Comparison of ENCODE assay signal across 1 cellular context in genomic region chr19:44752816-44753618, GRCh38.
TF ChIP-seq lines count a peak whose summit lies in the region.

No MANE protein-coding gene starts in this region.

TF ChIP-seq in K562, 482 proteins besides CTCF, POLR2A, EP300 and RAD21 (continued from another document and continues in another):
- no peak for TF ChIP-seq MCM2 (IDR thresholded peaks at IDR 0.05; ENCODE audit: low read depth)
- TF ChIP-seq EHMT2 (IDR thresholded peaks at IDR 0.05), result no peak
- no peak for TF ChIP-seq SAFB (IDR thresholded peaks at IDR 0.05; ENCODE audit: borderline replicate concordance, low read depth, low read length)
- TF ChIP-seq, protein P1, sequence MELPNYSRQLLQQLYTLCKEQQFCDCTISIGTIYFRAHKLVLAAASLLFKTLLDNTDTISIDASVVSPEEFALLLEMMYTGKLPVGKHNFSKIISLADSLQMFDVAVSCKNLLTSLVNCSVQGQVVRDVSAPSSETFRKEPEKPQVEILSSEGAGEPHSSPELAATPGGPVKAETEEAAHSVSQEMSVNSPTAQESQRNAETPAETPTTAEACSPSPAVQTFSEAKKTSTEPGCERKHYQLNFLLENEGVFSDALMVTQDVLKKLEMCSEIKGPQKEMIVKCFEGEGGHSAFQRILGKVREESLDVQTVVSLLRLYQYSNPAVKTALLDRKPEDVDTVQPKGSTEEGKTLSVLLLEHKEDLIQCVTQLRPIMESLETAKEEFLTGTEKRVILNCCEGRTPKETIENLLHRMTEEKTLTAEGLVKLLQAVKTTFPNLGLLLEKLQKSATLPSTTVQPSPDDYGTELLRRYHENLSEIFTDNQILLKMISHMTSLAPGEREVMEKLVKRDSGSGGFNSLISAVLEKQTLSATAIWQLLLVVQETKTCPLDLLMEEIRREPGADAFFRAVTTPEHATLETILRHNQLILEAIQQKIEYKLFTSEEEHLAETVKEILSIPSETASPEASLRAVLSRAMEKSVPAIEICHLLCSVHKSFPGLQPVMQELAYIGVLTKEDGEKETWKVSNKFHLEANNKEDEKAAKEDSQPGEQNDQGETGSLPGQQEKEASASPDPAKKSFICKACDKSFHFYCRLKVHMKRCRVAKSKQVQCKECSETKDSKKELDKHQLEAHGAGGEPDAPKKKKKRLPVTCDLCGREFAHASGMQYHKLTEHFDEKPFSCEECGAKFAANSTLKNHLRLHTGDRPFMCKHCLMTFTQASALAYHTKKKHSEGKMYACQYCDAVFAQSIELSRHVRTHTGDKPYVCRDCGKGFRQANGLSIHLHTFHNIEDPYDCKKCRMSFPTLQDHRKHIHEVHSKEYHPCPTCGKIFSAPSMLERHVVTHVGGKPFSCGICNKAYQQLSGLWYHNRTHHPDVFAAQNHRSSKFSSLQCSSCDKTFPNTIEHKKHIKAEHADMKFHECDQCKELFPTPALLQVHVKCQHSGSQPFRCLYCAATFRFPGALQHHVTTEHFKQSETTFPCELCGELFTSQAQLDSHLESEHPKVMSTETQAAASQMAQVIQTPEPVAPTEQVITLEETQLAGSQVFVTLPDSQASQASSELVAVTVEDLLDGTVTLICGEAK (IDR thresholded peaks at IDR 0.05), result peak; percentile 81
- TF ChIP-seq, protein P1 (CRISPR knock-in tag; IDR thresholded peaks at IDR 0.05), result no peak
- peak; percentile 96 for TF ChIP-seq ARID1B (IDR thresholded peaks at IDR 0.05)
- peak; percentile 59 for TF ChIP-seq SPI1 (IDR thresholded peaks at IDR 0.05; ENCODE audit: borderline replicate concordance, low read depth, low read length)
- TF ChIP-seq ZNF778 (CRISPR knock-in tag; IDR thresholded peaks at IDR 0.05), result no peak
- TF ChIP-seq ZNF184 (CRISPR knock-in tag; IDR thresholded peaks at IDR 0.05), result no peak
- TF ChIP-seq MCM5 (IDR thresholded peaks at IDR 0.05; ENCODE audit: low read depth), result no peak
- no peak for TF ChIP-seq SRSF1 (IDR thresholded peaks at IDR 0.05; ENCODE audit: low read depth, low read length)
- TF ChIP-seq, protein P2, sequence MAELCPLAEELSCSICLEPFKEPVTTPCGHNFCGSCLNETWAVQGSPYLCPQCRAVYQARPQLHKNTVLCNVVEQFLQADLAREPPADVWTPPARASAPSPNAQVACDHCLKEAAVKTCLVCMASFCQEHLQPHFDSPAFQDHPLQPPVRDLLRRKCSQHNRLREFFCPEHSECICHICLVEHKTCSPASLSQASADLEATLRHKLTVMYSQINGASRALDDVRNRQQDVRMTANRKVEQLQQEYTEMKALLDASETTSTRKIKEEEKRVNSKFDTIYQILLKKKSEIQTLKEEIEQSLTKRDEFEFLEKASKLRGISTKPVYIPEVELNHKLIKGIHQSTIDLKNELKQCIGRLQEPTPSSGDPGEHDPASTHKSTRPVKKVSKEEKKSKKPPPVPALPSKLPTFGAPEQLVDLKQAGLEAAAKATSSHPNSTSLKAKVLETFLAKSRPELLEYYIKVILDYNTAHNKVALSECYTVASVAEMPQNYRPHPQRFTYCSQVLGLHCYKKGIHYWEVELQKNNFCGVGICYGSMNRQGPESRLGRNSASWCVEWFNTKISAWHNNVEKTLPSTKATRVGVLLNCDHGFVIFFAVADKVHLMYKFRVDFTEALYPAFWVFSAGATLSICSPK (IDR thresholded peaks at IDR 0.05; ENCODE audit: borderline replicate concordance), result no peak
- no peak for TF ChIP-seq CREBBP (IDR thresholded peaks at IDR 0.05; ENCODE audit: low read depth, low read length)
- TF ChIP-seq MYBL2 (IDR thresholded peaks at IDR 0.05; ENCODE audit: low read depth), result no peak
- no peak for TF ChIP-seq MYBL2 (CRISPR knock-in tag; IDR thresholded peaks at IDR 0.05; ENCODE audit: borderline replicate concordance)
- peak in 1 of 2 experiments; percentile 72; a peak in 1 of 4 replicates for TF ChIP-seq NONO (IDR thresholded peaks at IDR 0.05; ENCODE audit: low read depth in 2 of 2, low read length in 1 of 2)
- peak; percentile 82; the same call in 1 of the 2 replicates for TF ChIP-seq ZNF197 (CRISPR knock-in tag; IDR thresholded peaks at IDR 0.05; ENCODE audit: low read depth)
- TF ChIP-seq ZNF24 (IDR thresholded peaks at IDR 0.05), result 0 out of 2 replicates have a peak, but pooled peaks have one; percentile 25
- TF ChIP-seq PYGO2 (tag; IDR thresholded peaks at IDR 0.05), result no peak
- no peak for TF ChIP-seq FOXP4 (CRISPR knock-in tag; IDR thresholded peaks at IDR 0.05; ENCODE audit: borderline replicate concordance)
- TF ChIP-seq EWSR1 (IDR thresholded peaks at IDR 0.05; ENCODE audit: borderline replicate concordance, low read depth, partially characterized antibody), result no peak
- TF ChIP-seq GTF2F1 (IDR thresholded peaks at IDR 0.05; ENCODE audit: low read depth, low read length), result no peak
- TF ChIP-seq, protein P3, sequence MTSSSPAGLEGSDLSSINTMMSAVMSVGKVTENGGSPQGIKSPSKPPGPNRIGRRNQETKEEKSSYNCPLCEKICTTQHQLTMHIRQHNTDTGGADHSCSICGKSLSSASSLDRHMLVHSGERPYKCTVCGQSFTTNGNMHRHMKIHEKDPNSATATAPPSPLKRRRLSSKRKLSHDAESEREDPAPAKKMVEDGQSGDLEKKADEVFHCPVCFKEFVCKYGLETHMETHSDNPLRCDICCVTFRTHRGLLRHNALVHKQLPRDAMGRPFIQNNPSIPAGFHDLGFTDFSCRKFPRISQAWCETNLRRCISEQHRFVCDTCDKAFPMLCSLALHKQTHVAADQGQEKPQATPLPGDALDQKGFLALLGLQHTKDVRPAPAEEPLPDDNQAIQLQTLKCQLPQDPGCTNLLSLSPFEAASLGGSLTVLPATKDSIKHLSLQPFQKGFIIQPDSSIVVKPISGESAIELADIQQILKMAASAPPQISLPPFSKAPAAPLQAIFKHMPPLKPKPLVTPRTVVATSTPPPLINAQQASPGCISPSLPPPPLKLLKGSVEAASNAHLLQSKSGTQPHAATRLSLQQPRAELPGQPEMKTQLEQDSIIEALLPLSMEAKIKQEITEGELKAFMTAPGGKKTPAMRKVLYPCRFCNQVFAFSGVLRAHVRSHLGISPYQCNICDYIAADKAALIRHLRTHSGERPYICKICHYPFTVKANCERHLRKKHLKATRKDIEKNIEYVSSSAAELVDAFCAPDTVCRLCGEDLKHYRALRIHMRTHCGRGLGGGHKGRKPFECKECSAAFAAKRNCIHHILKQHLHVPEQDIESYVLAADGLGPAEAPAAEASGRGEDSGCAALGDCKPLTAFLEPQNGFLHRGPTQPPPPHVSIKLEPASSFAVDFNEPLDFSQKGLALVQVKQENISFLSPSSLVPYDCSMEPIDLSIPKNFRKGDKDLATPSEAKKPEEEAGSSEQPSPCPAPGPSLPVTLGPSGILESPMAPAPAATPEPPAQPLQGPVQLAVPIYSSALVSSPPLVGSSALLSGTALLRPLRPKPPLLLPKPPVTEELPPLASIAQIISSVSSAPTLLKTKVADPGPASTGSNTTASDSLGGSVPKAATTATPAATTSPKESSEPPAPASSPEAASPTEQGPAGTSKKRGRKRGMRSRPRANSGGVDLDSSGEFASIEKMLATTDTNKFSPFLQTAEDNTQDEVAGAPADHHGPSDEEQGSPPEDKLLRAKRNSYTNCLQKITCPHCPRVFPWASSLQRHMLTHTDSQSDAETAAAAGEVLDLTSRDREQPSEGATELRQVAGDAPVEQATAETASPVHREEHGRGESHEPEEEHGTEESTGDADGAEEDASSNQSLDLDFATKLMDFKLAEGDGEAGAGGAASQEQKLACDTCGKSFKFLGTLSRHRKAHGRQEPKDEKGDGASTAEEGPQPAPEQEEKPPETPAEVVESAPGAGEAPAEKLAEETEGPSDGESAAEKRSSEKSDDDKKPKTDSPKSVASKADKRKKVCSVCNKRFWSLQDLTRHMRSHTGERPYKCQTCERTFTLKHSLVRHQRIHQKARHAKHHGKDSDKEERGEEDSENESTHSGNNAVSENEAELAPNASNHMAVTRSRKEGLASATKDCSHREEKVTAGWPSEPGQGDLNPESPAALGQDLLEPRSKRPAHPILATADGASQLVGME (CRISPR knock-in tag; IDR thresholded peaks at IDR 0.05), result no peak
- no peak for TF ChIP-seq ZNF23 (CRISPR knock-in tag; IDR thresholded peaks at IDR 0.05)
- 0 out of 2 replicates have a peak, but pooled peaks have one; percentile 31 for TF ChIP-seq ZNF384 (IDR thresholded peaks at IDR 0.05; ENCODE audit: low read depth, low read length)
- peak; percentile 86; the same call in 1 of the 2 replicates for TF ChIP-seq ZKSCAN8 (CRISPR knock-in tag; IDR thresholded peaks at IDR 0.05)
- TF ChIP-seq CGGBP1 (CRISPR knock-in tag; IDR thresholded peaks at IDR 0.05), result no peak
- TF ChIP-seq, protein P4, sequence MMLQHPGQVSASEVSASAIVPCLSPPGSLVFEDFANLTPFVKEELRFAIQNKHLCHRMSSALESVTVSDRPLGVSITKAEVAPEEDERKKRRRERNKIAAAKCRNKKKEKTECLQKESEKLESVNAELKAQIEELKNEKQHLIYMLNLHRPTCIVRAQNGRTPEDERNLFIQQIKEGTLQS (IDR thresholded peaks at IDR 0.05), result peak; percentile 73
- TF ChIP-seq, protein P4 (CRISPR knock-in tag; conservative IDR thresholded peaks at IDR 0.05), result no peak
- TF ChIP-seq PRDM10 (IDR thresholded peaks at IDR 0.05; ENCODE audit: partially characterized antibody), result peak; percentile 73
- no peak for TF ChIP-seq FUS (optimal IDR thresholded peaks at IDR 0.05; ENCODE audit: low read depth, low read length)
- TF ChIP-seq ZNF146 (CRISPR knock-in tag; IDR thresholded peaks at IDR 0.05; ENCODE audit: unreplicated experiment), result no peak
- TF ChIP-seq TFAM (CRISPR knock-in tag; conservative IDR thresholded peaks at IDR 0.05), result no peak
- TF ChIP-seq ZNF589 (CRISPR knock-in tag; IDR thresholded peaks at IDR 0.05; ENCODE audit: low read depth), result 0 out of 2 replicates have a peak, but pooled peaks have one; percentile 70
